16 cellular contexts compared by ENCODE assay signal in genomic region chr5:44900273-44900954, GRCh38.
"Had no signal": no experiment of that assay in that cellular context is flagged by ENCODE, and none has a peak within 500 bp of the region (broad histone marks: within the 10 kb centered on the region; RNA-seq: fewer than 3 reads in every experiment).

No MANE protein-coding gene starts in this region.

- H3K79me2 ChIP-seq: hepatocyte had no signal

- H3K9ac ChIP-seq: neural progenitor cell had no signal

- H3K4me2 ChIP-seq: hepatocyte, neural progenitor cell had no signal

- H3K9me3 ChIP-seq: esophagus squamous epithelium, spleen, suprapubic skin had no signal

- H2AFZ ChIP-seq: hepatocyte, neural progenitor cell had no signal

- H3K36me3 ChIP-seq: esophagus squamous epithelium, neural progenitor cell, spleen, suprapubic skin had no signal

- H3K4me1 ChIP-seq: esophagus squamous epithelium, neural progenitor cell, spleen, suprapubic skin had no signal

- H3K27ac ChIP-seq: coronary artery, esophagus squamous epithelium, hepatocyte, neural progenitor cell, spleen, suprapubic skin had no signal

- DNase-seq: activated CD4-positive, alpha-beta T cell treated with anti-CD3 and anti-CD28 coated beads, Interleukin-2, amount 10 ng/mL, durations not matched to agents 7 days and 5 days; activated CD4-positive, CD25-positive, alpha-beta regulatory T cell; activated CD8-positive, alpha-beta memory T cell treated with anti-CD3 and anti-CD28 coated beads for 24 hours; activated naive CD4-positive, alpha-beta T cell; activated naive CD8-positive, alpha-beta T cell treated with anti-CD3 and anti-CD28 coated beads, Interleukin-2, amount 10 ng/mL, durations not matched to agents 7 days and 5 days; central memory CD4-positive, alpha-beta T cell; esophagus squamous epithelium; islet precursor cell; midbrain; spleen had no signal

- H3K4me3 ChIP-seq: coronary artery, esophagus squamous epithelium, hepatocyte, lung, neural progenitor cell, spleen, suprapubic skin had no signal

- ATAC-seq: sciatic nerve had no signal

- H3K27me3 ChIP-seq: esophagus squamous epithelium, hepatocyte, neural progenitor cell, spleen, suprapubic skin had no signal
